Comparison of ENCODE assay signal across 12 cellular contexts in genomic region chr5:43604699-43605098, GRCh38. TPM values are rescaled to one million over a fixed set of nuclear protein-coding genes. Genes with fewer than 3 reads are reported as not detected.
DNase-seq lines count a peak whose midpoint lies in the region; ATAC-seq and TF ChIP-seq lines count a peak whose summit lies in the region.
"Had no signal": no experiment of that assay in that cellular context is flagged by ENCODE, and none has a peak within 500 bp of the region (broad histone marks: within the 10 kb centered on the region; RNA-seq: fewer than 3 reads in every experiment).

No MANE protein-coding gene starts in this region.

- TF ChIP-seq POLR2A in NB4 (IDR thresholded peaks at IDR 0.05; ENCODE audit: extremely low read depth, insufficient read length), result no peak

- H3K9me3 ChIP-seq in SJCRH30 (replicated peaks), result no peaks in the 10 kb centered on the region

- peak overlapping the region; percentile 91 for H3K4me3 Mint-ChIP-seq in T-helper 1 cell treated with Interleukin-12 subunit alpha and Interleukin-12 subunit beta and Interleukin-4 antibody, amounts not matched to agents 30 μg/mL and 1 μg/mL, for 36 hours
- H3K4me3 Mint-ChIP-seq in effector memory CD8-positive, alpha-beta T cell, result peak overlapping the region; percentile 89 to 99

- DNase-seq in T-helper 1 cell, result no peak
- no peak for DNase-seq in NB4 (ENCODE audit: low read depth)
- DNase-seq in effector memory CD8-positive, alpha-beta T cell, result no peak
- no peak for DNase-seq in retinal pigment epithelial cell (ENCODE audit: low read depth)
- no peak for DNase-seq in stimulated activated naive CD4-positive, alpha-beta T cell (lab: John Stamatoyannopoulos, UW)
- DNase-seq in SJCRH30, result no peak
- no peak for DNase-seq in AG20443 (ENCODE audit: low spot score)
- DNase-seq: 8988T, GDM1, islet precursor cell, NCI-H1105 treated with DMSO at 0.1 percent for 48 hours had no signal

- H3K4me3 ChIP-seq in NB4 (ENCODE audit: low read depth, low read length), result peak overlapping the region; percentile 75
- peak overlapping the region; percentile 88 for H3K4me3 ChIP-seq in retinal pigment epithelial cell (ENCODE audit: low read length)
- H3K4me3 ChIP-seq in SJCRH30, result no peak overlapping the region

- H3K27me3 Mint-ChIP-seq in T-helper 1 cell treated with Interleukin-12 subunit alpha and Interleukin-12 subunit beta and Interleukin-4 antibody, amounts not matched to agents 30 μg/mL and 1 μg/mL, for 36 hours (ENCODE audit: low read depth), result no peaks in the 10 kb centered on the region
- H3K27me3 Mint-ChIP-seq in effector memory CD8-positive, alpha-beta T cell, result no peaks in the 10 kb centered on the region

- no peak for ATAC-seq in effector memory CD8-positive, alpha-beta T cell (replicated peaks)

- TF ChIP-seq CTCF in NB4 (IDR thresholded peaks at IDR 0.05; ENCODE audit: low read depth, low read length) (no peak), retinal pigment epithelial cell (conservative IDR thresholded peaks at IDR 0.05; ENCODE audit: low read depth, low read length) (no peak)

- peaks cover 11% of the 10 kb centered on the region for H3K4me1 ChIP-seq in SJCRH30

- H3K36me3 ChIP-seq in SJCRH30, result peaks cover 7% of the 10 kb centered on the region

- peaks cover 33% of the 10 kb centered on the region for H3K36me3 Mint-ChIP-seq in T-helper 1 cell treated with Interleukin-12 subunit alpha and Interleukin-12 subunit beta and Interleukin-4 antibody, amounts not matched to agents 30 μg/mL and 1 μg/mL, for 36 hours (ENCODE audit: low read depth)
- H3K36me3 Mint-ChIP-seq in effector memory CD8-positive, alpha-beta T cell (ENCODE audit: insufficient read depth), result peaks cover 17% of the 10 kb centered on the region

- no peak overlapping the region for H3K27ac ChIP-seq in SJCRH30

- no peak overlapping the region for H3K27ac Mint-ChIP-seq in T-helper 1 cell treated with Interleukin-12 subunit alpha and Interleukin-12 subunit beta and Interleukin-4 antibody, amounts not matched to agents 30 μg/mL and 1 μg/mL, for 36 hours
- H3K27ac Mint-ChIP-seq in effector memory CD8-positive, alpha-beta T cell, result peak overlapping the region; percentile 92 to 95

- peaks cover 29% of the 10 kb centered on the region for H3K4me1 Mint-ChIP-seq in T-helper 1 cell treated with Interleukin-12 subunit alpha and Interleukin-12 subunit beta and Interleukin-4 antibody, amounts not matched to agents 30 μg/mL and 1 μg/mL, for 36 hours (ENCODE audit: low read depth)
- peaks cover 34 to 47% of the 10 kb centered on the region in 2 donors for H3K4me1 Mint-ChIP-seq in effector memory CD8-positive, alpha-beta T cell (ENCODE audit: low read depth in 2 of 2)

- no peaks in the 10 kb centered on the region for H3K9me3 Mint-ChIP-seq in T-helper 1 cell treated with Interleukin-12 subunit alpha and Interleukin-12 subunit beta and Interleukin-4 antibody, amounts not matched to agents 30 μg/mL and 1 μg/mL, for 36 hours
- H3K9me3 Mint-ChIP-seq in effector memory CD8-positive, alpha-beta T cell, result no peaks in the 10 kb centered on the region

- no peaks in the 10 kb centered on the region for H3K27me3 ChIP-seq in SJCRH30

RNA-seq across cellular contexts. Expression of gene NNT, which starts 1.7 kb away (rescaled TPM):
- 122 and 130 TPM in 2 replicates for total RNA-seq in SJCRH30 (2014; rRNA removed; shearing (Covaris generic))

RNA-seq across cellular contexts. Expression of gene PAIP1, which starts 47.8 kb away (rescaled TPM):
- 160 and 162 TPM in 2 replicates for total RNA-seq in SJCRH30 (2014; rRNA removed; shearing (Covaris generic))
